15 cellular contexts compared by ENCODE assay signal in genomic region chr2:240454031-240454901, GRCh38. TPM values are rescaled to one million over a fixed set of nuclear protein-coding genes. Genes with fewer than 3 reads are reported as not detected.
DNase-seq lines count a peak whose midpoint lies in the region; ATAC-seq, FAIRE-seq and TF ChIP-seq lines count a peak whose summit lies in the region.
"Had no signal": no experiment of that assay in that cellular context is flagged by ENCODE, and none has a peak within 500 bp of the region (broad histone marks: within the 10 kb centered on the region; RNA-seq: fewer than 3 reads in every experiment).

No MANE protein-coding gene starts in this region.

- no peaks in the 10 kb centered on the region for H3K36me3 ChIP-seq in mesendoderm (ENCODE audit: control insufficient read depth, insufficient read depth, low read length)
- H3K36me3 ChIP-seq: upper lobe of right lung had no signal

- H2BK15ac ChIP-seq in mesendoderm (replicated peaks; ENCODE audit: low read depth): no peak overlapping the region

- FAIRE-seq in A549 (lab: Jason Lieb, UNC) (no peak), HTR-8/SVneo (lab: Jason Lieb, UNC) (peak; percentile 70)
- FAIRE-seq: D721Med, endometrium, GM18507 had no signal

- ATAC-seq in A549: no peak
- ATAC-seq: activated CD8-positive, alpha-beta memory T cell treated with anti-CD3 and anti-CD28 coated beads, Interleukin-2, amount 10 ng/mL, durations not matched to agents 7 days and 5 days; upper lobe of right lung had no signal

- no peak overlapping the region for H3K9ac ChIP-seq in mesendoderm (ENCODE audit: low read length)

- H3K9me3 ChIP-seq in A549: no peaks in the 10 kb centered on the region
- H3K9me3 ChIP-seq: upper lobe of right lung had no signal

- no peaks in the 10 kb centered on the region for H3K4me1 Mint-ChIP-seq in dendritic cell treated with granulocyte-macrophage colony-stimulating factor and Interleukin-4, amounts not matched to agents 40 ng/mL and 50 ng/mL, for 4 days (ENCODE audit: low read depth)
- H3K4me1 Mint-ChIP-seq in nephron: peaks cover 37% of the 10 kb centered on the region

- no peak overlapping the region for H3K56ac ChIP-seq in mesendoderm (ENCODE audit: low read length)

- H4K5ac ChIP-seq in mesendoderm (ENCODE audit: low read length): no peak overlapping the region

- POLR2A ChIA-PET in A549 (lab: Yijun Ruan, JAX): no interaction called here

- H3K4me1 ChIP-seq in A549 (peaks cover 73% of the 10 kb centered on the region), mesendoderm (ENCODE audit: control insufficient read depth, low read depth, low read length) (peaks cover 11% of the 10 kb centered on the region)

- no peak for TF ChIP-seq EP300 in A549 (IDR thresholded peaks at IDR 0.05)

- no peaks in the 10 kb centered on the region for H3K79me1 ChIP-seq in mesendoderm (ENCODE audit: low read length)

- H3K4me2 ChIP-seq in A549 (peak overlapping the region; percentile 92; the same call in 1 of the 3 replicates), mesendoderm (ENCODE audit: low read length) (no peak overlapping the region)

- peaks cover 81% of the 10 kb centered on the region for H3K27me3 Mint-ChIP-seq in dendritic cell treated with granulocyte-macrophage colony-stimulating factor and Interleukin-4, amounts not matched to agents 40 ng/mL and 50 ng/mL, for 4 days
- H3K27me3 Mint-ChIP-seq in nephron (ENCODE audit: low read depth): peaks cover 20% of the 10 kb centered on the region

- H3K23ac ChIP-seq in mesendoderm (ENCODE audit: low read length): no peak overlapping the region

- H3K4me3 Mint-ChIP-seq in dendritic cell treated with granulocyte-macrophage colony-stimulating factor and Interleukin-4, amounts not matched to agents 40 ng/mL and 50 ng/mL, for 4 days: peak overlapping the region; percentile 33
- peak overlapping the region; percentile 89 to 91 (median 91) for H3K4me3 Mint-ChIP-seq in nephron
- H3K4me3 Mint-ChIP-seq: activated CD8-positive, alpha-beta memory T cell treated with anti-CD3 and anti-CD28 coated beads, Interleukin-2, amount 10 ng/mL, durations not matched to agents 7 days and 5 days had no signal

- CTCF ChIA-PET in A549 (lab: Yijun Ruan, JAX): interaction anchor here (1.4 to 4.5 kb wide), 2 partner anchors 9 to 221 kb away, joined by 4 to 26 read pairs; no protein-coding TSS in a partner anchor

- DNase-seq in A549 (ENCODE audit: low read depth in 1 of 2, low spot score in 1 of 2) (no peak), HTR-8/SVneo (ENCODE audit: insufficient read length, low spot score) (no peak), NCI-H2081 (lab: John Stamatoyannopoulos, UW) (no peak), NCI-H1417 treated with DMSO at 0.1 percent for 48 hours (lab: John Stamatoyannopoulos, UW) (no peak), NCI-H1694 (lab: John Stamatoyannopoulos, UW) (no peak), mesendoderm (no peak)
- DNase-seq: activated CD8-positive, alpha-beta memory T cell treated with anti-CD3 and anti-CD28 coated beads, Interleukin-2, amount 10 ng/mL, durations not matched to agents 7 days and 5 days; NCI-H1092 treated with DMSO at 0.1 percent for 48 hours; stimulated activated CD4-positive, alpha-beta T cell treated with anti-CD3 and anti-CD28 coated beads, Interleukin-1b, Interleukin-23, amount 100 ng/mL, for 48 hours; upper lobe of right lung had no signal

- WGBS in A549 (ENCODE audit: missing lambda C conversion rate): 80% methylated on average over 33 of the region's 40 CpGs
- WGBS in mesendoderm (ENCODE audit: extremely low coverage, insufficient coverage, low lambda C conversion rate): no CpG with 5 or more reads among the region's 40 CpGs

- intact Hi-C loops in dendritic cell treated with granulocyte-macrophage colony-stimulating factor and Interleukin-4, amounts not matched to agents 40 ng/mL and 50 ng/mL, for 4 days (cut with micrococcal nuclease): no loop called here

- TF ChIP-seq RAD21 in A549 (conservative IDR thresholded peaks at IDR 0.05 in 1 of 2, IDR thresholded peaks at IDR 0.05 in 1 of 2): no peak

- H3K9me3 Mint-ChIP-seq in dendritic cell treated with granulocyte-macrophage colony-stimulating factor and Interleukin-4, amounts not matched to agents 40 ng/mL and 50 ng/mL, for 4 days: no peaks in the 10 kb centered on the region
- H3K9me3 Mint-ChIP-seq in nephron: no peaks in the 10 kb centered on the region

- H3K36me3 Mint-ChIP-seq in dendritic cell treated with granulocyte-macrophage colony-stimulating factor and Interleukin-4, amounts not matched to agents 40 ng/mL and 50 ng/mL, for 4 days (ENCODE audit: low read depth): no peaks in the 10 kb centered on the region
- no peaks in the 10 kb centered on the region for H3K36me3 Mint-ChIP-seq in nephron (ENCODE audit: low read depth)
- H3K36me3 Mint-ChIP-seq: activated CD8-positive, alpha-beta memory T cell treated with anti-CD3 and anti-CD28 coated beads, Interleukin-2, amount 10 ng/mL, durations not matched to agents 7 days and 5 days had no signal

- H3K79me2 ChIP-seq in mesendoderm (ENCODE audit: control insufficient read depth, insufficient read depth, low read length): no peaks in the 10 kb centered on the region

- H3K27ac Mint-ChIP-seq in dendritic cell treated with granulocyte-macrophage colony-stimulating factor and Interleukin-4, amounts not matched to agents 40 ng/mL and 50 ng/mL, for 4 days: no peak overlapping the region
- peak overlapping the region in 2 of 3 experiments; percentile 9 to 72 for H3K27ac Mint-ChIP-seq in nephron
- H3K27ac Mint-ChIP-seq: activated CD8-positive, alpha-beta memory T cell treated with anti-CD3 and anti-CD28 coated beads, Interleukin-2, amount 10 ng/mL, durations not matched to agents 7 days and 5 days had no signal

- H3K4ac ChIP-seq in mesendoderm (ENCODE audit: low read depth, low read length): no peak overlapping the region

- H3K18ac ChIP-seq in mesendoderm (ENCODE audit: low read length): no peak overlapping the region

- H2BK120ac ChIP-seq in mesendoderm (ENCODE audit: low read depth, low read length): no peak overlapping the region

- H2AK5ac ChIP-seq in mesendoderm (ENCODE audit: low read length): no peak overlapping the region

- TF ChIP-seq CTCF in A549 (IDR thresholded peaks at IDR 0.05): no peak
- TF ChIP-seq CTCF in nephron (IDR thresholded peaks at IDR 0.05; ENCODE audit: unreplicated experiment in 3 of 3): no peak

- no peak overlapping the region for H3K4me3 ChIP-seq in A549
- H3K4me3 ChIP-seq in mesendoderm (ENCODE audit: low read length): no peak overlapping the region
- H3K4me3 ChIP-seq: upper lobe of right lung had no signal

- H3K27ac ChIP-seq in A549: peak overlapping the region in 1 of 2 experiments; percentile 92; a peak in 1 of 6 replicates
- H3K27ac ChIP-seq in mesendoderm (ENCODE audit: low read depth, low read length): no peak overlapping the region
- H3K27ac ChIP-seq: upper lobe of right lung had no signal

- peaks cover 12% of the 10 kb centered on the region for H3K27me3 ChIP-seq in mesendoderm (ENCODE audit: insufficient read depth, low read length, poor library complexity)

- no peak overlapping the region for H2BK5ac ChIP-seq in mesendoderm (ENCODE audit: low read length)

- TF ChIP-seq POLR2A in A549 (IDR thresholded peaks at IDR 0.05; ENCODE audit: low read length): no peak

- no peak overlapping the region for H4K8ac ChIP-seq in mesendoderm (ENCODE audit: low read depth, low read length)

TF ChIP-seq in A549, 52 proteins besides CTCF, POLR2A, EP300 and RAD21 (continues in another document):
- no peak for TF ChIP-seq BCL3 (IDR thresholded peaks at IDR 0.05)
- TF ChIP-seq REST (IDR thresholded peaks at IDR 0.05): no peak
- no peak for TF ChIP-seq BHLHE40 (IDR thresholded peaks at IDR 0.05; ENCODE audit: low read depth, low read length)
- TF ChIP-seq NR3C1 (IDR thresholded peaks at IDR 0.05): no peak
- no peak for TF ChIP-seq HOXB13 (CRISPR knock-in tag; IDR thresholded peaks at IDR 0.05; ENCODE audit: low read depth)
- no peak for TF ChIP-seq ESRRA (IDR thresholded peaks at IDR 0.05; ENCODE audit: borderline replicate concordance, low read length)

RNA-seq across cellular contexts. Expression of gene GPC1, which starts 18.8 kb away (rescaled TPM):
- polyA plus RNA-seq in A549 (2011; rRNA removed) (19.8 and 22.7 TPM in 2 replicates), A549 (2017; fragmentation: RNase III; extraction: RNeasy Plus Mini Kit Qiagen cat#74134 plus additional on column Dnase treatment) (93.5 to 107 TPM (median 97.7 TPM) in 3 replicates)
- 75.3 and 114 TPM in 2 replicates for polyA plus RNA-seq in A549 (2012; cell fraction: cytosol; rRNA removed)
- polyA plus RNA-seq in A549 (2012; cell fraction: nucleus; rRNA removed): 235 and 362 TPM in 2 replicates
- 19.8 and 36.6 TPM in 2 replicates for polyA minus RNA-seq in A549 (2011; rRNA and poly(A)+ RNA removed)
- polyA plus RNA-seq in mesendoderm (2013, experiment 1 of 2): 13.5 TPM
- 14.4 TPM for polyA plus RNA-seq in mesendoderm (2013, experiment 2 of 2)
